14 cellular contexts compared by ENCODE assay signal in genomic region chr3:38173834-38174418, GRCh38. TPM values are rescaled to one million over a fixed set of nuclear protein-coding genes. Genes with fewer than 3 reads are reported as not detected.
DNase-seq lines count a peak whose midpoint lies in the region; ATAC-seq, FAIRE-seq and TF ChIP-seq lines count a peak whose summit lies in the region.
"Had no signal": no experiment of that assay in that cellular context is flagged by ENCODE, and none has a peak within 500 bp of the region (broad histone marks: within the 10 kb centered on the region; RNA-seq: fewer than 3 reads in every experiment).

No MANE protein-coding gene starts in this region.

- TF ChIP-seq POLR2A in vagina (IDR thresholded peaks at IDR 0.05) = no peak

- H3K27me3 ChIP-seq in GM06990 (replicated peaks; ENCODE audit: control insufficient read depth, insufficient read depth, low read length) (no peaks in the 10 kb centered on the region), brain microvascular endothelial cell (replicated peaks) (no peaks in the 10 kb centered on the region), vagina (no peaks in the 10 kb centered on the region)
- H3K27me3 ChIP-seq: spleen, stomach had no signal

- no peaks in the 10 kb centered on the region for H3K9me3 ChIP-seq in vagina
- H3K9me3 ChIP-seq: spleen, stomach had no signal

- intact Hi-C loops in vagina (cut with DNase I) = no loop called here

- H3K27ac ChIP-seq in brain microvascular endothelial cell (peak overlapping the region; percentile 11), vagina (no peak overlapping the region)
- H3K27ac ChIP-seq: spleen, stomach had no signal

- H3K4me3 ChIP-seq in GM06990 (replicated peaks; ENCODE audit: low read depth, low read length) (peak overlapping the region; percentile 48), brain microvascular endothelial cell (ENCODE audit: low read depth, low read length) (no peak overlapping the region), vagina (no peak overlapping the region)
- H3K4me3 ChIP-seq: stomach had no signal

- FAIRE-seq in GM19239 (lab: Jason Lieb, UNC) = peak; percentile 64

- no peaks in the 10 kb centered on the region; the same call in 1 of the 2 replicates for H3K36me3 ChIP-seq in GM06990 (ENCODE audit: control insufficient read depth, insufficient read depth, low read length)
- no peaks in the 10 kb centered on the region for H3K36me3 ChIP-seq in brain microvascular endothelial cell (replicated peaks)
- H3K36me3 ChIP-seq in vagina = no peaks in the 10 kb centered on the region

- TF ChIP-seq CTCF in GM06990 (IDR thresholded peaks at IDR 0.05; ENCODE audit: insufficient read depth, low read length, poor library complexity, severe bottlenecking) = no peak
- TF ChIP-seq CTCF in brain microvascular endothelial cell (IDR thresholded peaks at IDR 0.05; ENCODE audit: low read depth, low read length, missing control alignments) = no peak
- no peak for TF ChIP-seq CTCF in glutamatergic neuron (IDR thresholded peaks at IDR 0.05; ENCODE audit: partially characterized antibody, unreplicated experiment)
- no peak for TF ChIP-seq CTCF in vagina (IDR thresholded peaks at IDR 0.05)

- H3K4me1 Mint-ChIP-seq in glutamatergic neuron (ENCODE audit: low read depth, unreplicated experiment) = peaks cover 22% of the 10 kb centered on the region

- H3K36me3 Mint-ChIP-seq in glutamatergic neuron (ENCODE audit: unreplicated experiment) = no peaks in the 10 kb centered on the region

- H3K27me3 Mint-ChIP-seq in glutamatergic neuron (ENCODE audit: unreplicated experiment) = no peaks in the 10 kb centered on the region

- no peak for DNase-seq in GM06990 (ENCODE audit: extremely low read depth, insufficient read length)
- DNase-seq in GM19239 (ENCODE audit: insufficient read length, low spot score) = no peak
- DNase-seq in brain microvascular endothelial cell = no peak
- DNase-seq in DMS153 (lab: John Stamatoyannopoulos, UW) = no peak
- no peak for DNase-seq in GOT3 (lab: John Stamatoyannopoulos, UW)
- DNase-seq in glutamatergic neuron = no peak
- no peak for DNase-seq in vagina (ENCODE audit: extremely low spot score in 2 of 2)
- DNase-seq: activated CD8-positive, alpha-beta memory T cell treated with anti-CD3 and anti-CD28 coated beads, Interleukin-2, amount 50 U/mL, for 48 hours; DMS79; NCI-H2029; spleen; stomach had no signal

- peak; percentile 41 for ATAC-seq in HG03378 (IDR thresholded peaks at IDR 0.05; ENCODE audit: unreplicated experiment)

- peaks cover 25% of the 10 kb centered on the region for H3K4me1 ChIP-seq in vagina

- H3K27ac Mint-ChIP-seq in glutamatergic neuron (ENCODE audit: unreplicated experiment) = no peak overlapping the region

- in situ Hi-C loops in brain microvascular endothelial cell (cut with HindIII; ENCODE audit: low pct_ligation_motif_present, low sequenced_read_pairs) = no loop called here

- H3K9me3 Mint-ChIP-seq in glutamatergic neuron (ENCODE audit: unreplicated experiment) = no peaks in the 10 kb centered on the region

- no peak overlapping the region for H3K4me3 Mint-ChIP-seq in glutamatergic neuron (ENCODE audit: unreplicated experiment)

RNA-seq across cellular contexts. Expression of gene OXSR1, which starts 8.6 kb away (rescaled TPM):
- 80.7 TPM for total RNA-seq in glutamatergic neuron (ENCODE audit: unreplicated experiment)
- total RNA-seq in vagina = 22.8 TPM

RNA-seq across cellular contexts. Expression of gene MYD88, which starts 35.5 kb away (rescaled TPM):
- total RNA-seq in glutamatergic neuron (ENCODE audit: unreplicated experiment) (58.0 TPM), vagina (45.9 TPM)
- total RNA-seq: HT1080 had no signal

RNA-seq across cellular contexts. Expression of gene ACAA1, which starts 37.0 kb away (rescaled TPM):
- total RNA-seq in glutamatergic neuron (ENCODE audit: unreplicated experiment) (89.8 TPM), vagina (53.0 TPM)
